Comparison of ENCODE assay signal across 1 cellular context in genomic region chr13:54175470-54175869, GRCh38.
TF ChIP-seq lines count a peak whose summit lies in the region.

No MANE protein-coding gene starts in this region.

TF ChIP-seq in GM23338, 12 proteins besides CTCF, POLR2A, EP300 and RAD21:
- TF ChIP-seq ZNF462 (CRISPR knock-in tag; IDR thresholded peaks at IDR 0.05) (no peak), ETS1 (IDR thresholded peaks at IDR 0.05) (no peak), REST (IDR thresholded peaks at IDR 0.05; ENCODE audit: unreplicated experiment) (no peak), STAT1 (IDR thresholded peaks at IDR 0.05; ENCODE audit: unreplicated experiment) (no peak), NANOG (IDR thresholded peaks at IDR 0.05; ENCODE audit: borderline replicate concordance) (0 out of 2 replicates have a peak, but pooled peaks have one; percentile 13), POLR2AphosphoS5 (IDR thresholded peaks at IDR 0.05; ENCODE audit: low read depth) (no peak), ZNF114 (CRISPR knock-in tag; IDR thresholded peaks at IDR 0.05) (no peak), CREB1 (CRISPR knock-in tag; IDR thresholded peaks at IDR 0.05; ENCODE audit: low read depth) (no peak)
